14 cellular contexts compared by ENCODE assay signal in genomic region chr17:74037320-74037719, GRCh38.
DNase-seq lines count a peak whose midpoint lies in the region; ATAC-seq and TF ChIP-seq lines count a peak whose summit lies in the region.
"Had no signal": no experiment of that assay in that cellular context is flagged by ENCODE, and none has a peak within 500 bp of the region (broad histone marks: within the 10 kb centered on the region; RNA-seq: fewer than 3 reads in every experiment).

No MANE protein-coding gene starts in this region.

- no peaks in the 10 kb centered on the region for H3K9me3 ChIP-seq in left lung
- H3K9me3 ChIP-seq: ascending aorta, esophagus muscularis mucosa, uterus had no signal

- H3K27ac ChIP-seq in VCaP (peak overlapping the region; percentile 16; the same call in 1 of the 2 replicates), coronary artery (no peak overlapping the region), left lung (no peak overlapping the region)
- H3K27ac ChIP-seq: ascending aorta, esophagus muscularis mucosa, uterus had no signal

- no peak overlapping the region for H3K4me3 ChIP-seq in coronary artery
- H3K4me3 ChIP-seq in left lung: no peak overlapping the region
- H3K4me3 ChIP-seq: ascending aorta, esophagus muscularis mucosa, uterus had no signal

- H3K4me1 ChIP-seq in left lung: no peaks in the 10 kb centered on the region
- H3K4me1 ChIP-seq: uterus had no signal

- ATAC-seq in left lung: no peak

- H3K27me3 ChIP-seq in left lung: peaks cover 0 to 21% of the 10 kb centered on the region in 2 donors
- H3K27me3 ChIP-seq: ascending aorta, uterus had no signal

- no peaks in the 10 kb centered on the region for H3K36me3 ChIP-seq in left lung
- H3K36me3 ChIP-seq: ascending aorta, esophagus muscularis mucosa, uterus had no signal

- peak; percentile 43 for DNase-seq in CMK (ENCODE audit: low read depth)
- DNase-seq in HK-2 (ENCODE audit: unreplicated experiment): peak; percentile 6
- peak; percentile 86 for DNase-seq in left kidney (ENCODE audit: low read depth, low spot score)
- no peak for DNase-seq in germinal center (ENCODE audit: low spot score)
- DNase-seq in activated CD4-positive, CD25-positive, alpha-beta regulatory T cell treated with anti-CD3 and anti-CD28 coated beads, Interleukin-2, amount 50 U/mL, for 72 hours: no peak
- no peak for DNase-seq in coronary artery (ENCODE audit: low spot score)
- DNase-seq in left lung: no peak
- DNase-seq: CD8-positive, alpha-beta memory T cell; H7; naive B cell; uterus had no signal

- no peak for TF ChIP-seq CTCF in VCaP (conservative IDR thresholded peaks at IDR 0.05)
- TF ChIP-seq CTCF in coronary artery (IDR thresholded peaks at IDR 0.05): no peak
- no peak for TF ChIP-seq CTCF in left lung (IDR thresholded peaks at IDR 0.05)

- intact Hi-C loops in left lung (cut with DNase I): no loop called here

Comparison
In these comparisons a context has a peak if more than half of its experiments do, and no peak if none do; other contexts are left out.
1. DNase-seq: peak in CMK (single experiment), HK-2 (single experiment) and left kidney (single experiment); none in germinal center (single experiment), activated CD4-positive, CD25-positive, alpha-beta regulatory T cell treated with anti-CD3 and anti-CD28 coated beads, Interleukin-2, amount 50 U/mL, for 72 hours (single experiment), coronary artery (single experiment) and left lung (0 of 2).